In genomic region chr21:42515708-42516502, GRCh38 we compare ENCODE assay signal across 10 cellular contexts. TPM values are rescaled to one million over a fixed set of nuclear protein-coding genes. Genes with fewer than 3 reads are reported as not detected.
DNase-seq lines count a peak whose midpoint lies in the region; ATAC-seq and TF ChIP-seq lines count a peak whose summit lies in the region.
"Had no signal": no experiment of that assay in that cellular context is flagged by ENCODE, and none has a peak within 500 bp of the region (broad histone marks: within the 10 kb centered on the region; RNA-seq: fewer than 3 reads in every experiment).

No MANE protein-coding gene starts in this region.

- TF ChIP-seq CTCF in body of pancreas (IDR thresholded peaks at IDR 0.05) (no peak), heart right ventricle (IDR thresholded peaks at IDR 0.05) (no peak)

- H3K36me3 ChIP-seq in body of pancreas (replicated peaks in 1 of 2; ENCODE audit: insufficient read depth in 1 of 2, low read depth in 2 of 2) = no peaks in the 10 kb centered on the region
- H3K36me3 ChIP-seq in mucosa of rectum (ENCODE audit: control insufficient read depth in 2 of 2, insufficient read depth in 2 of 2, low read length in 2 of 2) = peaks cover 25 to 32% of the 10 kb centered on the region in 2 donors
- H3K36me3 ChIP-seq in heart right ventricle = peaks cover 0 to 34% (median 0%) of the 10 kb centered on the region in 9 donors
- H3K36me3 ChIP-seq: SJSA1 had no signal

- 68 to 81% methylated on average over 12 of the region's 12 CpGs for WGBS in body of pancreas, 2 donors
- 95 to 96% methylated on average over 12 of the region's 12 CpGs for WGBS in heart right ventricle, 2 donors

- H3K27me3 ChIP-seq in body of pancreas (no peaks in the 10 kb centered on the region), mucosa of rectum (ENCODE audit: control insufficient read depth in 2 of 2, insufficient read depth in 2 of 2, low read length in 2 of 2) (no peaks in the 10 kb centered on the region), heart right ventricle (no peaks in the 10 kb centered on the region)
- H3K27me3 ChIP-seq: SJSA1 had no signal

- H3K9me3 ChIP-seq in body of pancreas (no peaks in the 10 kb centered on the region), mucosa of rectum (ENCODE audit: control insufficient read depth in 2 of 2, low read length in 2 of 2) (no peaks in the 10 kb centered on the region), heart right ventricle (no peaks in the 10 kb centered on the region)
- H3K9me3 ChIP-seq: SJSA1 had no signal

- DNase-seq in DMS153 treated with DMSO at 0.1 percent for 48 hours (lab: John Stamatoyannopoulos, UW; ENCODE audit: unreplicated experiment) (peak; percentile 52), NCI-H187 (lab: John Stamatoyannopoulos, UW) (peak; percentile 43 to 47), body of pancreas (peak in 3 of 4 donors; percentile 40 to 50 (median 49)), NAMALWA (ENCODE audit: low spot score) (no peak), DMS114 treated with DMSO at 0.1 percent for 48 hours (lab: John Stamatoyannopoulos, UW; ENCODE audit: unreplicated experiment) (no peak), NOMO-1 treated with dmso at 0.1 percent for 144 hours (lab: John Stamatoyannopoulos, UW; ENCODE audit: unreplicated experiment) (no peak), heart right ventricle (no peak)

- intact Hi-C loops in body of pancreas (cut with DNase I) (no loop called here), heart right ventricle (cut with DNase I) (loop anchor here in 3 of 10 donors (10.0 kb wide), 3 partner anchors 59 to 459 kb away; partner anchors contain the start of gene PKNOX1 (in 1 of the 3))

- TF ChIP-seq POLR2A in body of pancreas (IDR thresholded peaks at IDR 0.05) = no peak

- H3K4me1 ChIP-seq in body of pancreas (peaks cover 20% of the 10 kb centered on the region), mucosa of rectum (ENCODE audit: control insufficient read depth in 2 of 2, insufficient read depth in 2 of 2, low read length in 2 of 2) (peaks cover 13 to 34% of the 10 kb centered on the region in 2 donors), heart right ventricle (peaks cover 0 to 26% (median 15%) of the 10 kb centered on the region in 9 donors)
- H3K4me1 ChIP-seq: parathyroid adenoma had no signal

- peak overlapping the region in 1 of 2 donors; percentile 94 for H3K9ac ChIP-seq in mucosa of rectum (ENCODE audit: low read depth in 1 of 2, low read length in 2 of 2)
- H3K9ac ChIP-seq: parathyroid adenoma had no signal

- H3K27ac ChIP-seq in body of pancreas (peak overlapping the region in 2 of 4 donors; percentile 79 to 91), mucosa of rectum (ENCODE audit: low read depth in 2 of 2, low read length in 2 of 2) (peak overlapping the region in 1 of 2 donors; percentile 90), heart right ventricle (no peak overlapping the region)
- H3K27ac ChIP-seq: parathyroid adenoma, SJSA1 had no signal

- H3K4me3 ChIP-seq in body of pancreas (no peak overlapping the region), mucosa of rectum (ENCODE audit: low read length in 2 of 2) (peak overlapping the region; percentile 86 to 87), heart right ventricle (no peak overlapping the region)
- H3K4me3 ChIP-seq: SJSA1 had no signal

- ATAC-seq in body of pancreas (no peak), heart right ventricle (no peak)

RNA-seq across cellular contexts. Expression of gene SLC37A1, which starts 2.3 kb away (rescaled TPM):
- total RNA-seq in body of pancreas (10 to 100 TPM in 1 of 2 donors, 1 to 10 TPM in 1; 6.3 to 16.3 TPM), heart right ventricle (10 to 100 TPM in 1 of 10 donors, 1 to 10 TPM in 9; 3.7 to 13.2 (median 5.7) TPM)
- 1 to 10 TPM; 1.8 to 2.6 TPM for polyA plus RNA-seq in heart right ventricle

RNA-seq across cellular contexts. Expression of gene RSPH1, which starts 19.9 kb away (rescaled TPM):
- 1 to 10 TPM; 1.6 to 2.3 TPM for total RNA-seq in body of pancreas
- total RNA-seq in heart right ventricle = under 1 TPM in 2 of 10 donors, not detected in 8; 0.20 to 0.36 TPM
- polyA plus RNA-seq in heart right ventricle = under 1 TPM in 1 of 2 donors, not detected in 1; 0.06 TPM
- total RNA-seq: SJSA1 had no signal

Comparison
In these comparisons a context has a peak if more than half of its experiments do, and no peak if none do; other contexts are left out.
1. DNase-seq: peak in DMS153 treated with DMSO at 0.1 percent for 48 hours (single experiment), NCI-H187 (2 of 2) and body of pancreas (3 of 4); none in NAMALWA (single experiment), DMS114 treated with DMSO at 0.1 percent for 48 hours (single experiment), NOMO-1 treated with dmso at 0.1 percent for 144 hours (single experiment) and heart right ventricle (0 of 2).
2. H3K4me3 ChIP-seq: peak in mucosa of rectum (2 of 2); none in body of pancreas (0 of 2) and heart right ventricle (0 of 10).